In the genomic region with DNA sequence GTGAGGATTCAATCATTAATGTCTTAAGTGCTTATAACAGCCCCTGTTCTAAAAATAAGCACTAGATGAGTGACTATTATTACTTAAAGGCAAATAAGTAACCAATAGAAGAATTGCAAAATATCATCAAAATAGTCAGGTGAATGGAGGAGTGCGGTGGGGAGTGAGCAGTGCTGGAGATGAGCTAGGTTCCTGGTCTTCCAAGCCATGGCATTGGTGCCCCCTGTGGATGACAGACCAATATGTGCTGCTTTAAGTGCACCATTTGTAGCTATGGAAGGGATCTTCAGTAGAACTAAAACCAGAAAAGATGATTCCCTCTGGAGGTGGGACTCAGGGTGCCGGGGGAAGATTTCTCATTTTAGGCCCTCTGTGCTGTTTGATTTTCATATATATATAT, we compare ENCODE assay signal across 1 cellular context.
A peak's percentile ranks its signal among the peaks of the same experiment; 100 is the strongest.
TF ChIP-seq lines count a peak whose summit lies in the region.

No MANE protein-coding gene starts in this region.

TF ChIP-seq in HepG2, 621 proteins besides CTCF, POLR2A, EP300 and RAD21 (continued from another document and continues in another):
- no peak for TF ChIP-seq PRDM4 (CRISPR knock-in tag; IDR thresholded peaks at IDR 0.05; ENCODE audit: borderline replicate concordance)
- TF ChIP-seq SKI (IDR thresholded peaks at IDR 0.05; ENCODE audit: partially characterized antibody) = no peak
- no peak for TF ChIP-seq ZNF746 (CRISPR knock-in tag; IDR thresholded peaks at IDR 0.05)
- TF ChIP-seq ZBTB34 (CRISPR knock-in tag; IDR thresholded peaks at IDR 0.05) = no peak
- 0 out of 2 replicates have a peak, but pooled peaks have one; percentile 26 for TF ChIP-seq MED1 (CRISPR knock-in tag; IDR thresholded peaks at IDR 0.05)
- no peak for TF ChIP-seq MEIS1 (CRISPR knock-in tag; IDR thresholded peaks at IDR 0.05; ENCODE audit: borderline replicate concordance)
- TF ChIP-seq, protein P1, sequence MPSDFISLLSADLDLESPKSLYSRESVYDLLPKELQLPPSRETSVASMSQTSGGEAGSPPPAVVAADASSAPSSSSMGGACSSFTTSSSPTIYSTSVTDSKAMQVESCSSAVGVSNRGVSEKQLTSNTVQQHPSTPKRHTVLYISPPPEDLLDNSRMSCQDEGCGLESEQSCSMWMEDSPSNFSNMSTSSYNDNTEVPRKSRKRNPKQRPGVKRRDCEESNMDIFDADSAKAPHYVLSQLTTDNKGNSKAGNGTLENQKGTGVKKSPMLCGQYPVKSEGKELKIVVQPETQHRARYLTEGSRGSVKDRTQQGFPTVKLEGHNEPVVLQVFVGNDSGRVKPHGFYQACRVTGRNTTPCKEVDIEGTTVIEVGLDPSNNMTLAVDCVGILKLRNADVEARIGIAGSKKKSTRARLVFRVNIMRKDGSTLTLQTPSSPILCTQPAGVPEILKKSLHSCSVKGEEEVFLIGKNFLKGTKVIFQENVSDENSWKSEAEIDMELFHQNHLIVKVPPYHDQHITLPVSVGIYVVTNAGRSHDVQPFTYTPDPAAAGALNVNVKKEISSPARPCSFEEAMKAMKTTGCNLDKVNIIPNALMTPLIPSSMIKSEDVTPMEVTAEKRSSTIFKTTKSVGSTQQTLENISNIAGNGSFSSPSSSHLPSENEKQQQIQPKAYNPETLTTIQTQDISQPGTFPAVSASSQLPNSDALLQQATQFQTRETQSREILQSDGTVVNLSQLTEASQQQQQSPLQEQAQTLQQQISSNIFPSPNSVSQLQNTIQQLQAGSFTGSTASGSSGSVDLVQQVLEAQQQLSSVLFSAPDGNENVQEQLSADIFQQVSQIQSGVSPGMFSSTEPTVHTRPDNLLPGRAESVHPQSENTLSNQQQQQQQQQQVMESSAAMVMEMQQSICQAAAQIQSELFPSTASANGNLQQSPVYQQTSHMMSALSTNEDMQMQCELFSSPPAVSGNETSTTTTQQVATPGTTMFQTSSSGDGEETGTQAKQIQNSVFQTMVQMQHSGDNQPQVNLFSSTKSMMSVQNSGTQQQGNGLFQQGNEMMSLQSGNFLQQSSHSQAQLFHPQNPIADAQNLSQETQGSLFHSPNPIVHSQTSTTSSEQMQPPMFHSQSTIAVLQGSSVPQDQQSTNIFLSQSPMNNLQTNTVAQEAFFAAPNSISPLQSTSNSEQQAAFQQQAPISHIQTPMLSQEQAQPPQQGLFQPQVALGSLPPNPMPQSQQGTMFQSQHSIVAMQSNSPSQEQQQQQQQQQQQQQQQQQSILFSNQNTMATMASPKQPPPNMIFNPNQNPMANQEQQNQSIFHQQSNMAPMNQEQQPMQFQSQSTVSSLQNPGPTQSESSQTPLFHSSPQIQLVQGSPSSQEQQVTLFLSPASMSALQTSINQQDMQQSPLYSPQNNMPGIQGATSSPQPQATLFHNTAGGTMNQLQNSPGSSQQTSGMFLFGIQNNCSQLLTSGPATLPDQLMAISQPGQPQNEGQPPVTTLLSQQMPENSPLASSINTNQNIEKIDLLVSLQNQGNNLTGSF (CRISPR knock-in tag; IDR thresholded peaks at IDR 0.05) = no peak
- no peak for TF ChIP-seq CAMTA2 (CRISPR knock-in tag; IDR thresholded peaks at IDR 0.05; ENCODE audit: borderline replicate concordance)
- TF ChIP-seq ZKSCAN1 (IDR thresholded peaks at IDR 0.05; ENCODE audit: low read length) = no peak
- TF ChIP-seq, protein P2, sequence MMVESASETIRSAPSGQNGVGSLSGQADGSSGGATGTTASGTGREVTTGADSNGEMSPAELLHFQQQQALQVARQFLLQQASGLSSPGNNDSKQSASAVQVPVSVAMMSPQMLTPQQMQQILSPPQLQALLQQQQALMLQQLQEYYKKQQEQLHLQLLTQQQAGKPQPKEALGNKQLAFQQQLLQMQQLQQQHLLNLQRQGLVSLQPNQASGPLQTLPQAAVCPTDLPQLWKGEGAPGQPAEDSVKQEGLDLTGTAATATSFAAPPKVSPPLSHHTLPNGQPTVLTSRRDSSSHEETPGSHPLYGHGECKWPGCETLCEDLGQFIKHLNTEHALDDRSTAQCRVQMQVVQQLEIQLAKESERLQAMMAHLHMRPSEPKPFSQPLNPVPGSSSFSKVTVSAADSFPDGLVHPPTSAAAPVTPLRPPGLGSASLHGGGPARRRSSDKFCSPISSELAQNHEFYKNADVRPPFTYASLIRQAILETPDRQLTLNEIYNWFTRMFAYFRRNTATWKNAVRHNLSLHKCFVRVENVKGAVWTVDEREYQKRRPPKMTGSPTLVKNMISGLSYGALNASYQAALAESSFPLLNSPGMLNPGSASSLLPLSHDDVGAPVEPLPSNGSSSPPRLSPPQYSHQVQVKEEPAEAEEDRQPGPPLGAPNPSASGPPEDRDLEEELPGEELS (CRISPR knock-in tag; IDR thresholded peaks at IDR 0.05) = no peak
- TF ChIP-seq ZNF792 (CRISPR knock-in tag; IDR thresholded peaks at IDR 0.05) = 0 out of 2 replicates have a peak, but pooled peaks have one; percentile 47
- no peak for TF ChIP-seq FUBP1 (CRISPR knock-in tag; IDR thresholded peaks at IDR 0.05; ENCODE audit: borderline replicate concordance)
- TF ChIP-seq, protein P3, sequence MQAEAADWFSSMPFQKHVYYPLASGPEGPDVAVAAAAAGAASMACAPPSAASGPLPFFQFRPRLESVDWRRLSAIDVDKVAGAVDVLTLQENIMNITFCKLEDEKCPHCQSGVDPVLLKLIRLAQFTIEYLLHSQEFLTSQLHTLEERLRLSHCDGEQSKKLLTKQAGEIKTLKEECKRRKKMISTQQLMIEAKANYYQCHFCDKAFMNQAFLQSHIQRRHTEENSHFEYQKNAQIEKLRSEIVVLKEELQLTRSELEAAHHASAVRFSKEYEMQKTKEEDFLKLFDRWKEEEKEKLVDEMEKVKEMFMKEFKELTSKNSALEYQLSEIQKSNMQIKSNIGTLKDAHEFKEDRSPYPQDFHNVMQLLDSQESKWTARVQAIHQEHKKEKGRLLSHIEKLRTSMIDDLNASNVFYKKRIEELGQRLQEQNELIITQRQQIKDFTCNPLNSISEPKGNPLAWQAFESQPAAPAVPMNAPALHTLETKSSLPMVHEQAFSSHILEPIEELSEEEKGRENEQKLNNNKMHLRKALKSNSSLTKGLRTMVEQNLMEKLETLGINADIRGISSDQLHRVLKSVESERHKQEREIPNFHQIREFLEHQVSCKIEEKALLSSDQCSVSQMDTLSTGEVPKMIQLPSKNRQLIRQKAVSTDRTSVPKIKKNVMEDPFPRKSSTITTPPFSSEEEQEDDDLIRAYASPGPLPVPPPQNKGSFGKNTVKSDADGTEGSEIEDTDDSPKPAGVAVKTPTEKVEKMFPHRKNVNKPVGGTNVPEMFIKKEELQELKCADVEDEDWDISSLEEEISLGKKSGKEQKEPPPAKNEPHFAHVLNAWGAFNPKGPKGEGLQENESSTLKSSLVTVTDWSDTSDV (CRISPR knock-in tag; IDR thresholded peaks at IDR 0.05) = no peak
- TF ChIP-seq ZNF543 (CRISPR knock-in tag; IDR thresholded peaks at IDR 0.05) = no peak
- TF ChIP-seq KAT8 (CRISPR knock-in tag; IDR thresholded peaks at IDR 0.05) = 0 out of 2 replicates have a peak, but pooled peaks have one; percentile 37
- TF ChIP-seq, protein P4, sequence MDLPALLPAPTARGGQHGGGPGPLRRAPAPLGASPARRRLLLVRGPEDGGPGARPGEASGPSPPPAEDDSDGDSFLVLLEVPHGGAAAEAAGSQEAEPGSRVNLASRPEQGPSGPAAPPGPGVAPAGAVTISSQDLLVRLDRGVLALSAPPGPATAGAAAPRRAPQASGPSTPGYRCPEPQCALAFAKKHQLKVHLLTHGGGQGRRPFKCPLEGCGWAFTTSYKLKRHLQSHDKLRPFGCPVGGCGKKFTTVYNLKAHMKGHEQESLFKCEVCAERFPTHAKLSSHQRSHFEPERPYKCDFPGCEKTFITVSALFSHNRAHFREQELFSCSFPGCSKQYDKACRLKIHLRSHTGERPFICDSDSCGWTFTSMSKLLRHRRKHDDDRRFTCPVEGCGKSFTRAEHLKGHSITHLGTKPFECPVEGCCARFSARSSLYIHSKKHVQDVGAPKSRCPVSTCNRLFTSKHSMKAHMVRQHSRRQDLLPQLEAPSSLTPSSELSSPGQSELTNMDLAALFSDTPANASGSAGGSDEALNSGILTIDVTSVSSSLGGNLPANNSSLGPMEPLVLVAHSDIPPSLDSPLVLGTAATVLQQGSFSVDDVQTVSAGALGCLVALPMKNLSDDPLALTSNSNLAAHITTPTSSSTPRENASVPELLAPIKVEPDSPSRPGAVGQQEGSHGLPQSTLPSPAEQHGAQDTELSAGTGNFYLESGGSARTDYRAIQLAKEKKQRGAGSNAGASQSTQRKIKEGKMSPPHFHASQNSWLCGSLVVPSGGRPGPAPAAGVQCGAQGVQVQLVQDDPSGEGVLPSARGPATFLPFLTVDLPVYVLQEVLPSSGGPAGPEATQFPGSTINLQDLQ (CRISPR knock-in tag; IDR thresholded peaks at IDR 0.05) = no peak
- TF ChIP-seq ZFP41 (CRISPR knock-in tag; IDR thresholded peaks at IDR 0.05; ENCODE audit: borderline replicate concordance) = no peak
- no peak for TF ChIP-seq ZNF326 (CRISPR knock-in tag; IDR thresholded peaks at IDR 0.05; ENCODE audit: borderline replicate concordance)
- 0 out of 3 replicates have a peak, but pooled peaks have one; percentile 32 for TF ChIP-seq MXI1 (IDR thresholded peaks at IDR 0.05; ENCODE audit: borderline replicate concordance, low read depth, low read length)
- TF ChIP-seq TEAD3 (CRISPR knock-in tag; optimal IDR thresholded peaks at IDR 0.05; ENCODE audit: borderline replicate concordance) = peak; percentile 47
- TF ChIP-seq RARA (CRISPR knock-in tag; IDR thresholded peaks at IDR 0.05) = no peak
- no peak for TF ChIP-seq GTF3A (CRISPR knock-in tag; conservative IDR thresholded peaks at IDR 0.05)
- TF ChIP-seq ZBTB7B (CRISPR knock-in tag; IDR thresholded peaks at IDR 0.05) = no peak
- TF ChIP-seq ZNF136 (CRISPR knock-in tag; IDR thresholded peaks at IDR 0.05; ENCODE audit: low read depth) = no peak
- TF ChIP-seq, protein P5, sequence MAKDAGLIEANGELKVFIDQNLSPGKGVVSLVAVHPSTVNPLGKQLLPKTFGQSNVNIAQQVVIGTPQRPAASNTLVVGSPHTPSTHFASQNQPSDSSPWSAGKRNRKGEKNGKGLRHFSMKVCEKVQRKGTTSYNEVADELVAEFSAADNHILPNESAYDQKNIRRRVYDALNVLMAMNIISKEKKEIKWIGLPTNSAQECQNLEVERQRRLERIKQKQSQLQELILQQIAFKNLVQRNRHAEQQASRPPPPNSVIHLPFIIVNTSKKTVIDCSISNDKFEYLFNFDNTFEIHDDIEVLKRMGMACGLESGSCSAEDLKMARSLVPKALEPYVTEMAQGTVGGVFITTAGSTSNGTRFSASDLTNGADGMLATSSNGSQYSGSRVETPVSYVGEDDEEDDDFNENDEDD (CRISPR knock-in tag; IDR thresholded peaks at IDR 0.05; ENCODE audit: borderline replicate concordance) = no peak
- no peak for TF ChIP-seq ZFAT (CRISPR knock-in tag; conservative IDR thresholded peaks at IDR 0.05)
- TF ChIP-seq SIN3B (IDR thresholded peaks at IDR 0.05; ENCODE audit: low read length) = no peak
- TF ChIP-seq EHMT2 (IDR thresholded peaks at IDR 0.05; ENCODE audit: borderline replicate concordance, low read depth, low read length) = no peak
- no peak for TF ChIP-seq NR2F6 (IDR thresholded peaks at IDR 0.05)
- TF ChIP-seq NR2F6 (CRISPR knock-in tag; IDR thresholded peaks at IDR 0.05) = peak; percentile 22; the same call in 1 of the 2 replicates
- TF ChIP-seq, protein P6, sequence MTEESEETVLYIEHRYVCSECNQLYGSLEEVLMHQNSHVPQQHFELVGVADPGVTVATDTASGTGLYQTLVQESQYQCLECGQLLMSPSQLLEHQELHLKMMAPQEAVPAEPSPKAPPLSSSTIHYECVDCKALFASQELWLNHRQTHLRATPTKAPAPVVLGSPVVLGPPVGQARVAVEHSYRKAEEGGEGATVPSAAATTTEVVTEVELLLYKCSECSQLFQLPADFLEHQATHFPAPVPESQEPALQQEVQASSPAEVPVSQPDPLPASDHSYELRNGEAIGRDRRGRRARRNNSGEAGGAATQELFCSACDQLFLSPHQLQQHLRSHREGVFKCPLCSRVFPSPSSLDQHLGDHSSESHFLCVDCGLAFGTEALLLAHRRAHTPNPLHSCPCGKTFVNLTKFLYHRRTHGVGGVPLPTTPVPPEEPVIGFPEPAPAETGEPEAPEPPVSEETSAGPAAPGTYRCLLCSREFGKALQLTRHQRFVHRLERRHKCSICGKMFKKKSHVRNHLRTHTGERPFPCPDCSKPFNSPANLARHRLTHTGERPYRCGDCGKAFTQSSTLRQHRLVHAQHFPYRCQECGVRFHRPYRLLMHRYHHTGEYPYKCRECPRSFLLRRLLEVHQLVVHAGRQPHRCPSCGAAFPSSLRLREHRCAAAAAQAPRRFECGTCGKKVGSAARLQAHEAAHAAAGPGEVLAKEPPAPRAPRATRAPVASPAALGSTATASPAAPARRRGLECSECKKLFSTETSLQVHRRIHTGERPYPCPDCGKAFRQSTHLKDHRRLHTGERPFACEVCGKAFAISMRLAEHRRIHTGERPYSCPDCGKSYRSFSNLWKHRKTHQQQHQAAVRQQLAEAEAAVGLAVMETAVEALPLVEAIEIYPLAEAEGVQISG (CRISPR knock-in tag; IDR thresholded peaks at IDR 0.05) = no peak
